Comparison of ENCODE assay signal across 8 cellular contexts in genomic region chr5:108747111-108748009, GRCh38. TPM values are rescaled to one million over a fixed set of nuclear protein-coding genes. Genes with fewer than 3 reads are reported as not detected.
A peak's percentile ranks its signal among the peaks of the same experiment; 100 is the strongest.
DNase-seq lines count a peak whose midpoint lies in the region; ATAC-seq, FAIRE-seq and TF ChIP-seq lines count a peak whose summit lies in the region.

Gene FER (plus strand): TSS chr5:108747897. CDS start chr5:108798183, 50,286 bp downstream.

- H3K4me1 Mint-ChIP-seq in T-helper 2 cell treated with Interferon-gamma antibody and Interleukin-4, amounts not matched to agents 5 μg/mL and 100 μg/mL, for 36 hours (ENCODE audit: low read depth), result peaks cover 8% of the 10 kb centered on the region

- H3K9ac ChIP-seq in kidney (ENCODE audit: low read length in 2 of 2), result peak within 1 kb of the TSS; percentile 83 to 98

- H3K4me3 Mint-ChIP-seq in T-helper 2 cell treated with Interferon-gamma antibody and Interleukin-4, amounts not matched to agents 5 μg/mL and 100 μg/mL, for 36 hours, result peak within 1 kb of the TSS; percentile 89

- H3K9me3 Mint-ChIP-seq in T-helper 2 cell treated with Interferon-gamma antibody and Interleukin-4, amounts not matched to agents 5 μg/mL and 100 μg/mL, for 36 hours, result no peaks in the 10 kb centered on the region

- H3K4me1 ChIP-seq in kidney (ENCODE audit: control insufficient read depth in 1 of 2, insufficient read depth in 1 of 2, low read depth in 1 of 2, low read length in 2 of 2), result peaks cover 0 to 2% of the 10 kb centered on the region in 2 donors

- peaks cover 3% of the 10 kb centered on the region for H3K36me3 Mint-ChIP-seq in T-helper 2 cell treated with Interferon-gamma antibody and Interleukin-4, amounts not matched to agents 5 μg/mL and 100 μg/mL, for 36 hours (ENCODE audit: low read depth)

- peak within 1 kb of the TSS; percentile 87 for H3K27ac Mint-ChIP-seq in T-helper 2 cell treated with Interferon-gamma antibody and Interleukin-4, amounts not matched to agents 5 μg/mL and 100 μg/mL, for 36 hours

- peak; percentile 0 for TF ChIP-seq CTCF in kidney (IDR thresholded peaks at IDR 0.05; ENCODE audit: borderline replicate concordance, extremely low read depth, insufficient read depth)

- peak; percentile 90 for FAIRE-seq in kidney (lab: Jason Lieb, UNC)

- peaks cover 33% of the 10 kb centered on the region for H3K27me3 Mint-ChIP-seq in T-helper 2 cell treated with Interferon-gamma antibody and Interleukin-4, amounts not matched to agents 5 μg/mL and 100 μg/mL, for 36 hours (ENCODE audit: low read depth)

- H3K36me3 ChIP-seq in kidney (ENCODE audit: control insufficient read depth in 1 of 2, insufficient read depth in 2 of 2, low read length in 2 of 2), result no peaks in the 10 kb centered on the region

- peak within 1 kb of the TSS; percentile 89 to 94 for H3K4me3 ChIP-seq in kidney (ENCODE audit: low read length in 2 of 2)

- intact Hi-C loops in kidney (cut with DNase I), result no loop called here

- no peaks in the 10 kb centered on the region for H3K9me3 ChIP-seq in kidney (ENCODE audit: control insufficient read depth in 1 of 2, low read length in 2 of 2)

- H3K27ac ChIP-seq in caudate nucleus (ENCODE audit: low read depth, low read length) (peak within 1 kb of the TSS; percentile 98), kidney (ENCODE audit: low read depth in 2 of 2, low read length in 2 of 2) (peak within 1 kb of the TSS; percentile 99)

- DNase-seq in AML-193 (lab: John Stamatoyannopoulos, UW) (peak; percentile 49 to 55), caudate nucleus (lab: John Stamatoyannopoulos, UW) (peak in 21 of 61 donors; percentile 1 to 77 (median 16)), kidney (no peak), NCI-H2107 (lab: John Stamatoyannopoulos, UW) (no peak)
- DNase-seq in T-helper 2 cell treated with Interferon-gamma antibody and Interleukin-4, amounts not matched to agents 5 μg/mL and 100 μg/mL, for 36 hours (ENCODE audit: low spot score), result peak; percentile 67
- peak; percentile 45 for DNase-seq in stimulated activated CD4-positive, alpha-beta T cell treated with anti-CD3 and anti-CD28 coated beads, Interleukin-1b, Interleukin-23, amount 100 ng/mL, for 48 hours

- peak; percentile 33 for ATAC-seq in GM19351 (IDR thresholded peaks at IDR 0.05; ENCODE audit: unreplicated experiment)
- peak; percentile 26 for ATAC-seq in HG03469 (IDR thresholded peaks at IDR 0.05; ENCODE audit: unreplicated experiment)

RNA-seq across cellular contexts. Expression of gene FER, which starts in this region (rescaled TPM):
- 38.2 TPM for total RNA-seq in kidney
- polyA plus RNA-seq in kidney (ENCODE audit: insufficient read depth, low read depth, low replicate concordance), result 2.1 TPM

Comparison
In these comparisons a context has a peak if more than half of its experiments do, and no peak if none do; other contexts are left out.
1. DNase-seq: peak in AML-193 (2 of 2), T-helper 2 cell treated with Interferon-gamma antibody and Interleukin-4, amounts not matched to agents 5 μg/mL and 100 μg/mL, for 36 hours (single experiment) and stimulated activated CD4-positive, alpha-beta T cell treated with anti-CD3 and anti-CD28 coated beads, Interleukin-1b, Interleukin-23, amount 100 ng/mL, for 48 hours (single experiment); none in kidney (single experiment) and NCI-H2107 (single experiment).